9 cellular contexts compared by ENCODE assay signal in the genomic region with DNA sequence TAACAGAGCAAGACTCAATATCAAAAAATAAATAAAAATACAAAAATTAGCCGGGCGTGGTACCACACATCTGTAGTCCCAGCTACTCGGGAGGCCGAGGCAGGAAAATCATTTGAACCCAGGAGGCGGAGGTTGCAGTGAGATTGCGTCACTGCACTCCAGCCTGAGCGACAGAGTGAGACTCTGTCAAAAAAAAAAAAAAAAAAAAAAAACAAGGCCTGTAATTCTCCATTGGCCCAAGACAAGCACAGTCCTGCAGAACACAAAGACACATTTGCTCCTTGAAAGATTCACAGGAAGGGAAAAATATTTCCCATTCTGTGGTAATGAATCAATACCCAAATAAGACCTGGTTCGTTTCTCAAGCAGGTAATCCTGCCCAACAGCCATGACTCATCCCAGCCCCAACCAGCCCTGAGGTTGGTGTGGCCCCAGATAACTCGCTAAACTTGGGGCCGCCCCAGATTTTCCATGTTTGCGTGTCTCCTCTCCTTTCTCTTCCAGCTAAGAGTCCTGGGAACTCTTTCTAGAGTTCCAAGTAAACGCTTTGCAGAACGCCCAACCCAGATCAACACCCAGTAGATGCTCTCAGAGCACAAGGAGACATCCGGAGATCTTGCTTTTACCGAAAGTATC. TPM values are rescaled to one million over a fixed set of nuclear protein-coding genes. Genes with fewer than 3 reads are reported as not detected.
A peak's percentile ranks its signal among the peaks of the same experiment; 100 is the strongest.
DNase-seq lines count a peak whose midpoint lies in the region; ATAC-seq and TF ChIP-seq lines count a peak whose summit lies in the region.
"Had no signal": no experiment of that assay in that cellular context is flagged by ENCODE, and none has a peak within 500 bp of the region (broad histone marks: within the 10 kb centered on the region; RNA-seq: fewer than 3 reads in every experiment).

No MANE protein-coding gene starts in this region.

- H3K36me3 Mint-ChIP-seq in activated naive CD4-positive, alpha-beta T cell treated with anti-CD3 and anti-CD28 coated beads for 36 hours (ENCODE audit: low read depth): no peaks in the 10 kb centered on the region
- H3K36me3 Mint-ChIP-seq in activated T-helper 17 cell treated with anti-CD3 and anti-CD28 coated beads, Interleukin-2, amount 50 U/mL, for 72 hours (ENCODE audit: low read depth): no peaks in the 10 kb centered on the region

- no peaks in the 10 kb centered on the region for H3K27me3 Mint-ChIP-seq in activated naive CD4-positive, alpha-beta T cell treated with anti-CD3 and anti-CD28 coated beads for 36 hours (ENCODE audit: low read depth)
- H3K27me3 Mint-ChIP-seq in activated T-helper 17 cell treated with anti-CD3 and anti-CD28 coated beads, Interleukin-2, amount 50 U/mL, for 72 hours: no peaks in the 10 kb centered on the region

- peak; percentile 35 for ATAC-seq in activated T-helper 17 cell treated with anti-CD3 and anti-CD28 coated beads, Interleukin-2, amount 50 U/mL, for 72 hours (replicated peaks)
- ATAC-seq in upper lobe of right lung: no peak

- no peak for TF ChIP-seq CTCF in left ventricle myocardium inferior (IDR thresholded peaks at IDR 0.05; ENCODE audit: borderline replicate concordance)
- no peak for TF ChIP-seq CTCF in upper lobe of right lung (IDR thresholded peaks at IDR 0.05)

- no peak overlapping the region for H3K4me3 Mint-ChIP-seq in activated naive CD4-positive, alpha-beta T cell treated with anti-CD3 and anti-CD28 coated beads for 36 hours
- H3K4me3 Mint-ChIP-seq in activated T-helper 17 cell treated with anti-CD3 and anti-CD28 coated beads, Interleukin-2, amount 50 U/mL, for 72 hours: no peak overlapping the region

- CTCF ChIA-PET in activated naive CD4-positive, alpha-beta T cell treated with anti-CD3 and anti-CD28 coated beads for 36 hours (lab: Charles Lee): interaction anchor here (1.1 to 1.3 kb wide), 2 partner anchors 15 to 96 kb away, joined by 5 read pairs; no protein-coding TSS in a partner anchor

- peaks cover 43% of the 10 kb centered on the region for H3K4me1 Mint-ChIP-seq in activated naive CD4-positive, alpha-beta T cell treated with anti-CD3 and anti-CD28 coated beads for 36 hours (ENCODE audit: low read depth)
- peaks cover 17% of the 10 kb centered on the region for H3K4me1 Mint-ChIP-seq in activated T-helper 17 cell treated with anti-CD3 and anti-CD28 coated beads, Interleukin-2, amount 50 U/mL, for 72 hours

- peaks cover 16% of the 10 kb centered on the region for H3K4me1 ChIP-seq in left ventricle myocardium inferior
- H3K4me1 ChIP-seq in upper lobe of right lung: peaks cover 32% of the 10 kb centered on the region

- H3K27me3 ChIP-seq in left ventricle myocardium inferior (ENCODE audit: low read depth) (no peaks in the 10 kb centered on the region), upper lobe of right lung (no peaks in the 10 kb centered on the region)

- H3K36me3 ChIP-seq in left ventricle myocardium inferior: no peaks in the 10 kb centered on the region
- no peaks in the 10 kb centered on the region for H3K36me3 ChIP-seq in upper lobe of right lung

- H3K27ac Mint-ChIP-seq in activated naive CD4-positive, alpha-beta T cell treated with anti-CD3 and anti-CD28 coated beads for 36 hours: no peak overlapping the region
- no peak overlapping the region for H3K27ac Mint-ChIP-seq in activated T-helper 17 cell treated with anti-CD3 and anti-CD28 coated beads, Interleukin-2, amount 50 U/mL, for 72 hours

- H3K4me3 ChIP-seq in left ventricle myocardium inferior (no peak overlapping the region), upper lobe of right lung (no peak overlapping the region)

- peak; percentile 18 for DNase-seq in activated naive CD4-positive, alpha-beta T cell treated with anti-CD3 and anti-CD28 coated beads for 36 hours
- DNase-seq in activated naive CD4-positive, alpha-beta T cell treated with anti-CD3 and anti-CD28 coated beads, Interleukin-2, amount 50 U/mL, for 16 hours: no peak
- DNase-seq in left ventricle myocardium inferior (no peak), upper lobe of right lung (no peak), Kasumi-1 (lab: John Stamatoyannopoulos, UW) (no peak), SHP77 treated with DMSO at 0.1 percent for 48 hours (lab: John Stamatoyannopoulos, UW) (no peak), AG08395 (ENCODE audit: low spot score) (no peak)
- DNase-seq: AML-193 had no signal

- H3K9me3 ChIP-seq in left ventricle myocardium inferior (replicated peaks) (no peaks in the 10 kb centered on the region), upper lobe of right lung (no peaks in the 10 kb centered on the region)

- peak overlapping the region; percentile 72 for H3K27ac ChIP-seq in left ventricle myocardium inferior (replicated peaks)
- H3K27ac ChIP-seq in upper lobe of right lung: peak overlapping the region; percentile 70

- intact Hi-C loops in activated naive CD4-positive, alpha-beta T cell treated with anti-CD3 and anti-CD28 coated beads for 36 hours (cut with micrococcal nuclease): no loop called here
- intact Hi-C loops in left ventricle myocardium inferior (cut with micrococcal nuclease) (no loop called here), upper lobe of right lung (cut with DNase I) (no loop called here)

- H3K9me3 Mint-ChIP-seq in activated naive CD4-positive, alpha-beta T cell treated with anti-CD3 and anti-CD28 coated beads for 36 hours: no peaks in the 10 kb centered on the region
- no peaks in the 10 kb centered on the region for H3K9me3 Mint-ChIP-seq in activated T-helper 17 cell treated with anti-CD3 and anti-CD28 coated beads, Interleukin-2, amount 50 U/mL, for 72 hours

RNA-seq across cellular contexts. Expression of a gene that starts 40.3 kb away (rescaled TPM):
- 10 to 100 TPM; 12.0 to 13.6 TPM for total RNA-seq in activated naive CD4-positive, alpha-beta T cell treated with anti-CD3 and anti-CD28 coated beads for 36 hours
- 1 to 10 TPM; 3.3 to 4.9 TPM for total RNA-seq in activated T-helper 17 cell treated with anti-CD3 and anti-CD28 coated beads, Interleukin-2, amount 50 U/mL, for 72 hours
- total RNA-seq in left ventricle myocardium inferior (28.2 TPM), upper lobe of right lung (31.1 TPM)

RNA-seq across cellular contexts. Expression of a gene that starts 41.2 kb away (rescaled TPM):
- 100 to 1,000 TPM; 171 to 174 TPM for total RNA-seq in activated naive CD4-positive, alpha-beta T cell treated with anti-CD3 and anti-CD28 coated beads for 36 hours
- 10 to 100 TPM; 66.0 to 82.9 TPM for total RNA-seq in activated T-helper 17 cell treated with anti-CD3 and anti-CD28 coated beads, Interleukin-2, amount 50 U/mL, for 72 hours
- total RNA-seq in left ventricle myocardium inferior (55.6 TPM), upper lobe of right lung (242 TPM)
